Comparison of ENCODE assay signal across 10 cellular contexts in the genomic region with DNA sequence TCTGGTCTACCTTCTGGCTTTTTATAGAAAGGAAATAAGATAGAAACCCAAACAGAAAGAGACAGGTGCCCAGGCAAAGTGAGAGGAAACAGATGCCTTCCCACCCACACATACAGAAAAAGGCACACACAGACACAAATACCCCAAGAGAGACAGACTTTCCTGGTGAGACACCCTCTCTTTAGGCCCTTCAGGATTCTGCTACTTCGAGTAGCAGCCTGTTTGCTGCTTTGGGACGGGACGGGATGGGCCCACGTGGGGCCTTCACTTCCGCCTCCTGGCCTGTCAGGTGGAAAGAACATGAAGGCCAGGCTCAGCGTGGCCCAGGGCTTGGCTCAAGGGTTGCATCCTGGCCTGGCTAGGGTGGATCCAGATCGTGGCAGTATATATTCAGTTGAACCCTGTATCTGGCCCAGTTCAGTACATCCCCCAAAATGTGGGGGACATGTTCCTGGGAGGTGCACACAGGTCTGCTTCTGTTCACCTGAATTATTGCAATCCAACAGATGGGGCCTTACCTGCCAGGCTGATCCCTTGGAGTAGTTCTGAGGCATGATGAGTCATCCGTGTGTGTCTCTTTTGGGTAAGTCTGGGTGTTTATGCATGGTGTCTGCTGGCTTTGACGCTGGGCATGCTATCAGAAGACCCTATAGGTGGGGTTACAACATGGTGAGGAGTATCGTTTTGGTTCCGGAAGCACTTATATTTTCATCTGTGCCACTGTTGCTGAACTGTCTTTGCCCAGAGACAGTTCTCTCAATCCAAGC. TPM values are rescaled to one million over a fixed set of nuclear protein-coding genes. Genes with fewer than 3 reads are reported as not detected.
DNase-seq lines count a peak whose midpoint lies in the region; ATAC-seq and TF ChIP-seq lines count a peak whose summit lies in the region.
"Had no signal": no experiment of that assay in that cellular context is flagged by ENCODE, and none has a peak within 500 bp of the region (broad histone marks: within the 10 kb centered on the region; RNA-seq: fewer than 3 reads in every experiment).

No MANE protein-coding gene starts in this region.

- peaks cover 35% of the 10 kb centered on the region for H3K36me3 Mint-ChIP-seq in activated CD8-positive, alpha-beta memory T cell treated with anti-CD3 and anti-CD28 coated beads, Interleukin-2, amount 10 ng/mL, durations not matched to agents 7 days and 5 days
- H3K36me3 Mint-ChIP-seq in activated B cell treated with CpG ODN at 0.5 μM for 24 hours (ENCODE audit: low read depth) (peaks cover 29% of the 10 kb centered on the region), neural progenitor cell (peaks cover 20% of the 10 kb centered on the region)

- H3K4me1 Mint-ChIP-seq in activated CD8-positive, alpha-beta memory T cell treated with anti-CD3 and anti-CD28 coated beads, Interleukin-2, amount 10 ng/mL, durations not matched to agents 7 days and 5 days: peaks cover 50% of the 10 kb centered on the region
- H3K4me1 Mint-ChIP-seq in activated B cell treated with CpG ODN at 0.5 μM for 24 hours (peaks cover 55% of the 10 kb centered on the region), neural progenitor cell (peaks cover 8% of the 10 kb centered on the region)

- no peak overlapping the region for H3K9ac ChIP-seq in neural progenitor cell

- peaks cover 3% of the 10 kb centered on the region for H3K36me3 ChIP-seq in neural progenitor cell
- H3K36me3 ChIP-seq: prostate gland had no signal

- H2AFZ ChIP-seq in neural progenitor cell (replicated peaks): no peak overlapping the region

- H4K20me1 ChIP-seq in neural progenitor cell (ENCODE audit: low read depth): peaks cover 7% of the 10 kb centered on the region

- no peak overlapping the region for H3K27ac ChIP-seq in neural progenitor cell
- H3K27ac ChIP-seq: prostate gland had no signal

- H3K27me3 ChIP-seq in neural progenitor cell: peaks cover 10% of the 10 kb centered on the region

- TF ChIP-seq CTCF in activated B cell treated with CpG ODN at 0.5 μM for 24 hours (IDR thresholded peaks at IDR 0.05) (no peak), neural progenitor cell (IDR thresholded peaks at IDR 0.05) (no peak)

- CTCF ChIA-PET in activated CD8-positive, alpha-beta memory T cell treated with anti-CD3 and anti-CD28 coated beads, Interleukin-2, amount 10 ng/mL, durations not matched to agents 7 days and 5 days (lab: Charles Lee): no interaction called here
- CTCF ChIA-PET in activated B cell treated with CpG ODN at 0.5 μM for 24 hours (lab: Charles Lee): no interaction called here

- no peaks in the 10 kb centered on the region for H3K9me3 ChIP-seq in neural progenitor cell (ENCODE audit: low read depth)
- H3K9me3 ChIP-seq: prostate gland had no signal

- H3K4me3 ChIP-seq in neural progenitor cell: no peak overlapping the region
- H3K4me3 ChIP-seq: prostate gland had no signal

- DNase-seq in activated CD8-positive, alpha-beta memory T cell treated with anti-CD3 and anti-CD28 coated beads, Interleukin-2, amount 10 ng/mL, durations not matched to agents 7 days and 5 days: no peak
- DNase-seq in activated CD8-positive, alpha-beta memory T cell treated with anti-CD3 and anti-CD28 coated beads, Interleukin-2, amount 50 U/mL, for 4 hours: no peak
- no peak for DNase-seq in activated B cell treated with CpG ODN at 0.5 μM for 24 hours
- no peak for DNase-seq in neural progenitor cell (ENCODE audit: low spot score)
- no peak for DNase-seq in left lobe of liver (ENCODE audit: low spot score)
- no peak for DNase-seq in DMS79 treated with DMSO at 0.1 percent for 48 hours (lab: John Stamatoyannopoulos, UW)
- DNase-seq: NCI-H1092 had no signal

- no peaks in the 10 kb centered on the region for H3K4me1 ChIP-seq in neural progenitor cell
- H3K4me1 ChIP-seq: prostate gland had no signal

- H3K27me3 Mint-ChIP-seq in activated CD8-positive, alpha-beta memory T cell treated with anti-CD3 and anti-CD28 coated beads, Interleukin-2, amount 10 ng/mL, durations not matched to agents 7 days and 5 days: peaks cover 5% of the 10 kb centered on the region
- H3K27me3 Mint-ChIP-seq in activated B cell treated with CpG ODN at 0.5 μM for 24 hours: no peaks in the 10 kb centered on the region
- no peaks in the 10 kb centered on the region for H3K27me3 Mint-ChIP-seq in neural progenitor cell (ENCODE audit: insufficient read depth, low read depth)

- peaks cover 17% of the 10 kb centered on the region for H3K79me2 ChIP-seq in neural progenitor cell (ENCODE audit: low read depth)

- POLR2A ChIA-PET in activated B cell treated with CpG ODN at 0.5 μM for 24 hours (lab: Charles Lee): no interaction called here

- H3K4me3 Mint-ChIP-seq in activated CD8-positive, alpha-beta memory T cell treated with anti-CD3 and anti-CD28 coated beads, Interleukin-2, amount 10 ng/mL, durations not matched to agents 7 days and 5 days: peak overlapping the region; percentile 83
- H3K4me3 Mint-ChIP-seq in activated B cell treated with CpG ODN at 0.5 μM for 24 hours (peak overlapping the region; percentile 85), neural progenitor cell (peak overlapping the region; percentile 91)

- H3K4me2 ChIP-seq in neural progenitor cell: no peak overlapping the region

- intact Hi-C loops in activated B cell treated with CpG ODN at 0.5 μM for 24 hours (cut with micrococcal nuclease): loop anchor here (5.0 kb wide), 1 partner anchor 76 kb away; a partner anchor contains a TSS

- peak overlapping the region; percentile 43 for H3K27ac Mint-ChIP-seq in activated CD8-positive, alpha-beta memory T cell treated with anti-CD3 and anti-CD28 coated beads, Interleukin-2, amount 10 ng/mL, durations not matched to agents 7 days and 5 days
- H3K27ac Mint-ChIP-seq in activated B cell treated with CpG ODN at 0.5 μM for 24 hours (peak overlapping the region; percentile 77), neural progenitor cell (no peak overlapping the region)

- no peak for ATAC-seq in activated CD8-positive, alpha-beta memory T cell treated with anti-CD3 and anti-CD28 coated beads, Interleukin-2, amount 10 ng/mL, durations not matched to agents 7 days and 5 days
- peak; percentile 40 for ATAC-seq in GM21390 (IDR thresholded peaks at IDR 0.05; ENCODE audit: unreplicated experiment)
- peak; percentile 8 for ATAC-seq in activated B cell treated with CpG ODN at 0.5 μM for 24 hours (ENCODE audit: low read depth)
- ATAC-seq in left lobe of liver: no peak
- no peak for ATAC-seq in HG03039 (IDR thresholded peaks at IDR 0.05; ENCODE audit: unreplicated experiment)

- no peaks in the 10 kb centered on the region for H3F3A ChIP-seq in neural progenitor cell (ENCODE audit: low read depth)

- H3K9me3 Mint-ChIP-seq in activated CD8-positive, alpha-beta memory T cell treated with anti-CD3 and anti-CD28 coated beads, Interleukin-2, amount 10 ng/mL, durations not matched to agents 7 days and 5 days (ENCODE audit: low read depth): no peaks in the 10 kb centered on the region
- H3K9me3 Mint-ChIP-seq in activated B cell treated with CpG ODN at 0.5 μM for 24 hours (no peaks in the 10 kb centered on the region), neural progenitor cell (peaks cover 23% of the 10 kb centered on the region)

RNA-seq across cellular contexts. Expression of a gene that starts 2.4 kb away (rescaled TPM):
- 10 to 100 TPM; 11.8 to 11.9 TPM for total RNA-seq in activated CD8-positive, alpha-beta memory T cell treated with anti-CD3 and anti-CD28 coated beads, Interleukin-2, amount 10 ng/mL, durations not matched to agents 7 days and 5 days
- 19.5 and 22.4 TPM in 2 replicates for total RNA-seq in activated B cell treated with CpG ODN at 0.5 μM for 24 hours
- total RNA-seq in neural progenitor cell (ENCODE audit: low replicate concordance): 7.5 and 8.2 TPM in 2 replicates
- total RNA-seq in left lobe of liver: 11.2 TPM

RNA-seq across cellular contexts. Expression of a gene that starts 14.7 kb away (rescaled TPM):
- not detected for total RNA-seq in activated CD8-positive, alpha-beta memory T cell treated with anti-CD3 and anti-CD28 coated beads, Interleukin-2, amount 10 ng/mL, durations not matched to agents 7 days and 5 days
- total RNA-seq in activated B cell treated with CpG ODN at 0.5 μM for 24 hours (not detected in 2 replicates), neural progenitor cell (ENCODE audit: low replicate concordance) (0.22 TPM in 1 of 2 replicates, not detected in the other), left lobe of liver (not detected)

Comparison
In these comparisons a context has a peak if more than half of its experiments do, and no peak if none do; other contexts are left out.
1. ATAC-seq: peak in GM21390 (single experiment) and activated B cell treated with CpG ODN at 0.5 μM for 24 hours (single experiment); none in activated CD8-positive, alpha-beta memory T cell treated with anti-CD3 and anti-CD28 coated beads, Interleukin-2, amount 10 ng/mL, durations not matched to agents 7 days and 5 days (single experiment), left lobe of liver (single experiment) and HG03039 (single experiment).
2. Peak in every context shown above with its lines, with median percentiles within 50 percentile points of each other: H3K4me3 Mint-ChIP-seq.